15 cellular contexts compared by ENCODE assay signal in the genomic region with DNA sequence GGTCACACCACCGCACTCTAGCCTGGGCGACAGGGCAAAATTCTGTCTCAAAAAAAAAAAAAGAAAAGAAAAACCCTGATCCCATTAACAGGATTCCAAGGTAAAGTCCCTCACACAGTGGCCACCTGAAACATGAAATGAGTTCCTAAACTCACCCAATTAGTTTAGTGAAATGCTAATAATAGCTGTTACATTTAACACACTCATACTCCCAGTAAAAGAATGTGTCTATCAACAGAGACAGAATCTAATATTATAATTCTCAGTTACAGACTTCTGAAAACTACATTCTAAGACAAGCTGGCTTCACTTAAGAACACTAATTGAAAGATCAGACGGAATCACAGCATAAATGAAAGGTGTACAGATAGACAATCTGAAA. TPM values are rescaled to one million over a fixed set of nuclear protein-coding genes. Genes with fewer than 3 reads are reported as not detected.
DNase-seq lines count a peak whose midpoint lies in the region; ATAC-seq and TF ChIP-seq lines count a peak whose summit lies in the region.
"Had no signal": no experiment of that assay in that cellular context is flagged by ENCODE, and none has a peak within 500 bp of the region (broad histone marks: within the 10 kb centered on the region; RNA-seq: fewer than 3 reads in every experiment).

No MANE protein-coding gene starts in this region.

- no peak for TF ChIP-seq RAD21 in neural cell (conservative IDR thresholded peaks at IDR 0.05)

- TF ChIP-seq EP300 in neural cell (conservative IDR thresholded peaks at IDR 0.05; ENCODE audit: poor library complexity, severe bottlenecking) (no peak), stomach (IDR thresholded peaks at IDR 0.05) (no peak)

- H3K9me3 ChIP-seq in neural cell (ENCODE audit: low read length) (no peaks in the 10 kb centered on the region), stomach (no peaks in the 10 kb centered on the region)

- peak; percentile 37 for DNase-seq in activated CD4-positive, alpha-beta T cell treated with anti-CD3 and anti-CD28 coated beads, Interleukin-2, amount 10 ng/mL, durations not matched to agents 24 days and 14 days
- no peak for DNase-seq in activated CD4-positive, alpha-beta T cell treated with anti-CD3 and anti-CD28 coated beads for 48 hours
- DNase-seq in stomach (no peak), SIG-M5 treated with dmso at 0.1 percent for 504 hours (lab: John Stamatoyannopoulos, UW; ENCODE audit: unreplicated experiment) (no peak), T-helper 2 cell (no peak)
- DNase-seq: CD8-positive, alpha-beta memory T cell; GDM1; NCI-H1048; NCI-H1436 treated with DMSO at 0.1 percent for 48 hours; NCI-H2029 treated with DMSO at 0.1 percent for 48 hours; NCI-H748 treated with DMSO at 0.1 percent for 48 hours had no signal

- peak overlapping the region; percentile 67 for H3K4me3 ChIP-seq in neural cell (ENCODE audit: low read length)
- H3K4me3 ChIP-seq in stomach: no peak overlapping the region

- TF ChIP-seq CTCF in brain (conservative IDR thresholded peaks at IDR 0.05) (no peak), neural cell (IDR thresholded peaks at IDR 0.05; ENCODE audit: poor library complexity, severe bottlenecking) (no peak), stomach (IDR thresholded peaks at IDR 0.05) (no peak)

- no peak overlapping the region for H2AFZ ChIP-seq in neural cell (ENCODE audit: low read depth, low read length)

- ATAC-seq in GM21447 (IDR thresholded peaks at IDR 0.05; ENCODE audit: unreplicated experiment): no peak

- H3K79me2 ChIP-seq in neural cell (replicated peaks; ENCODE audit: insufficient read depth, low read length): peaks cover 49% of the 10 kb centered on the region

- peak overlapping the region; percentile 74 for H3K9ac ChIP-seq in neural cell (ENCODE audit: low read length)

- no peaks in the 10 kb centered on the region for H3K9me3 Mint-ChIP-seq in activated CD4-positive, alpha-beta T cell treated with anti-CD3 and anti-CD28 coated beads, Interleukin-2, amount 10 ng/mL, durations not matched to agents 24 days and 14 days
- no peaks in the 10 kb centered on the region for H3K9me3 Mint-ChIP-seq in brain
- H3K9me3 Mint-ChIP-seq: CD8-positive, alpha-beta memory T cell had no signal

- H3K4me3 Mint-ChIP-seq in activated CD4-positive, alpha-beta T cell treated with anti-CD3 and anti-CD28 coated beads, Interleukin-2, amount 10 ng/mL, durations not matched to agents 24 days and 14 days: no peak overlapping the region
- H3K4me3 Mint-ChIP-seq in brain: peak overlapping the region; percentile 20 to 86 (median 70)
- H3K4me3 Mint-ChIP-seq: CD8-positive, alpha-beta memory T cell had no signal

- no peak overlapping the region for H3K27ac Mint-ChIP-seq in activated CD4-positive, alpha-beta T cell treated with anti-CD3 and anti-CD28 coated beads, Interleukin-2, amount 10 ng/mL, durations not matched to agents 24 days and 14 days
- H3K27ac Mint-ChIP-seq in brain: peak overlapping the region in 3 of 5 experiments; percentile 12 to 91 (median 73)
- H3K27ac Mint-ChIP-seq: CD8-positive, alpha-beta memory T cell had no signal

- no peaks in the 10 kb centered on the region for H3K27me3 Mint-ChIP-seq in activated CD4-positive, alpha-beta T cell treated with anti-CD3 and anti-CD28 coated beads, Interleukin-2, amount 10 ng/mL, durations not matched to agents 24 days and 14 days
- no peaks in the 10 kb centered on the region for H3K27me3 Mint-ChIP-seq in brain
- H3K27me3 Mint-ChIP-seq: CD8-positive, alpha-beta memory T cell had no signal

- H3K4me1 ChIP-seq in stomach: peaks cover 0 to 52% (median 25%) of the 10 kb centered on the region in 4 donors

- H3K36me3 ChIP-seq in neural cell (ENCODE audit: insufficient read depth, low read length): no peaks in the 10 kb centered on the region
- H3K36me3 ChIP-seq in stomach: peaks cover 0 to 30% (median 24%) of the 10 kb centered on the region in 4 donors

- H3K27ac ChIP-seq in neural cell (ENCODE audit: low read length) (peak overlapping the region; percentile 82), stomach (peak overlapping the region in 4 of 5 donors; percentile 48 to 70 (median 64))
- H3K27ac ChIP-seq: RWPE1 had no signal

- peaks cover 67% of the 10 kb centered on the region for H3K36me3 Mint-ChIP-seq in activated CD4-positive, alpha-beta T cell treated with anti-CD3 and anti-CD28 coated beads, Interleukin-2, amount 10 ng/mL, durations not matched to agents 24 days and 14 days (ENCODE audit: low read depth)
- H3K36me3 Mint-ChIP-seq in brain: peaks cover 52% of the 10 kb centered on the region

- TF ChIP-seq POLR2A in stomach (IDR thresholded peaks at IDR 0.05): no peak

- H3K9me2 ChIP-seq in neural cell (ENCODE audit: insufficient read depth, low read length): no peaks in the 10 kb centered on the region

- H3K4me2 ChIP-seq in neural cell (ENCODE audit: low read length): peak overlapping the region; percentile 85

- H3K27me3 ChIP-seq in neural cell (ENCODE audit: insufficient read depth, low read depth, low read length) (no peaks in the 10 kb centered on the region), stomach (no peaks in the 10 kb centered on the region)

- peaks cover 22% of the 10 kb centered on the region for H3K4me1 Mint-ChIP-seq in activated CD4-positive, alpha-beta T cell treated with anti-CD3 and anti-CD28 coated beads, Interleukin-2, amount 10 ng/mL, durations not matched to agents 24 days and 14 days
- peaks cover 77% of the 10 kb centered on the region for H3K4me1 Mint-ChIP-seq in brain

- H3F3A ChIP-seq in neural cell (ENCODE audit: insufficient read depth, low read length, poor library complexity, severe bottlenecking): no peaks in the 10 kb centered on the region

- H4K20me1 ChIP-seq in neural cell (ENCODE audit: insufficient read depth): no peaks in the 10 kb centered on the region

- 87 to 95% (median 93%) methylated on average over 3 of the region's 3 CpGs for WGBS in stomach, 5 donors

- intact Hi-C loops in activated CD4-positive, alpha-beta T cell treated with anti-CD3 and anti-CD28 coated beads, Interleukin-2, amount 10 ng/mL, durations not matched to agents 24 days and 14 days (cut with micrococcal nuclease): no loop called here
- intact Hi-C loops in stomach (cut with DNase I; ENCODE audit: low total_unique reads): no loop called here

TF ChIP-seq in neural cell, 6 proteins besides CTCF, POLR2A, EP300 and RAD21:
- TF ChIP-seq POLR2AphosphoS5 (IDR thresholded peaks at IDR 0.05) (no peak), MXI1 (conservative IDR thresholded peaks at IDR 0.05; ENCODE audit: poor library complexity, severe bottlenecking) (no peak), SMC3 (conservative IDR thresholded peaks at IDR 0.05; ENCODE audit: poor library complexity) (no peak), TAF1 (IDR thresholded peaks at IDR 0.05; ENCODE audit: low read depth) (no peak), EZH2 (IDR thresholded peaks at IDR 0.05; ENCODE audit: borderline replicate concordance, insufficient read depth, low read length, poor library complexity, severe bottlenecking) (no peak), REST (IDR thresholded peaks at IDR 0.05; ENCODE audit: borderline replicate concordance) (no peak)

RNA-seq across cellular contexts. Expression of gene DUSP16, which starts 44.2 kb away (rescaled TPM):
- total RNA-seq in activated CD4-positive, alpha-beta T cell treated with anti-CD3 and anti-CD28 coated beads, Interleukin-2, amount 10 ng/mL, durations not matched to agents 24 days and 14 days: 48.3 and 51.2 TPM in 2 replicates
- polyA plus RNA-seq in brain (ENCODE audit: insufficient read depth, low read depth, low replicate concordance): 33.7 TPM
- polyA plus RNA-seq in neural cell: 39.5 and 42.5 TPM in 2 replicates
- 83.1 and 88.1 TPM in 2 replicates for polyA minus RNA-seq in neural cell
- total RNA-seq in stomach: 10 to 100 TPM; 11.3 to 34.8 (median 32.0) TPM
- 10 to 100 TPM in 2 of 3 donors, 1 to 10 TPM in 1; 4.9 to 16.0 (median 13.4) TPM for polyA plus RNA-seq in stomach
